In genomic region chrX:49884290-49884862, GRCh38 we compare ENCODE assay signal across 8 cellular contexts. TPM values are rescaled to one million over a fixed set of nuclear protein-coding genes. Genes with fewer than 3 reads are reported as not detected.
DNase-seq lines count a peak whose midpoint lies in the region; ATAC-seq, FAIRE-seq and TF ChIP-seq lines count a peak whose summit lies in the region.

No MANE protein-coding gene starts in this region.

- DNase-seq in NCI-H2081 (lab: John Stamatoyannopoulos, UW) (peak; percentile 41 to 69), bronchial epithelial cell (ENCODE audit: low read depth) (peak; percentile 39), left kidney (ENCODE audit: low read depth, low spot score) (peak; percentile 84)
- DNase-seq in stimulated activated CD8-positive, alpha-beta memory T cell treated with anti-CD3 and anti-CD28 coated beads, Interleukin-15, amount 100 ng/mL, for 48 hours (ENCODE audit: low read depth in 2 of 2), result peak; percentile 17 to 27

- H3K36me3 ChIP-seq in bronchial epithelial cell (ENCODE audit: control insufficient read depth, insufficient read depth, low read length), result no peaks in the 10 kb centered on the region

- peak; percentile 72 for TF ChIP-seq CTCF in VCaP (conservative IDR thresholded peaks at IDR 0.05)
- TF ChIP-seq CTCF in bronchial epithelial cell (IDR thresholded peaks at IDR 0.05; ENCODE audit: insufficient read depth, low read length, severe bottlenecking), result peak; percentile 79

- H3K27me3 ChIP-seq in bronchial epithelial cell (ENCODE audit: control insufficient read depth, insufficient read depth, low read length), result no peaks in the 10 kb centered on the region

- no peak overlapping the region for H3K27ac ChIP-seq in VCaP

- peak; percentile 42 for ATAC-seq in HG02610 (IDR thresholded peaks at IDR 0.05; ENCODE audit: unreplicated experiment)
- ATAC-seq in HG02571 (IDR thresholded peaks at IDR 0.05; ENCODE audit: unreplicated experiment), result no peak

- FAIRE-seq in G401.6 (lab: Jason Lieb, UNC) (peak; percentile 86), bronchial epithelial cell (lab: Jason Lieb, UNC) (no peak)

- H3K4me3 ChIP-seq in bronchial epithelial cell (ENCODE audit: low read depth, low read length), result no peak overlapping the region

RNA-seq across cellular contexts. Expression of gene USP27X, which starts 5.1 kb away (rescaled TPM):
- 2.1 and 2.2 TPM in 2 replicates for total RNA-seq in bronchial epithelial cell

RNA-seq across cellular contexts. Expression of gene CLCN5, which starts 38.0 kb away (rescaled TPM):
- total RNA-seq in bronchial epithelial cell, result 6.9 and 8.4 TPM in 2 replicates

RNA-seq across cellular contexts. Expression of gene PAGE4, which starts 55.3 kb away (rescaled TPM):
- not detected in 2 replicates for total RNA-seq in bronchial epithelial cell

Comparison
In these comparisons a context has a peak if more than half of its experiments do, and no peak if none do; other contexts are left out.
1. DNase-seq: peak in every context shown above with its lines; median percentile 84 in left kidney; 55 in NCI-H2081; 39 in bronchial epithelial cell; 22 in stimulated activated CD8-positive, alpha-beta memory T cell treated with anti-CD3 and anti-CD28 coated beads, Interleukin-15, amount 100 ng/mL, for 48 hours.